24 cellular contexts compared by ENCODE assay signal in the genomic region with DNA sequence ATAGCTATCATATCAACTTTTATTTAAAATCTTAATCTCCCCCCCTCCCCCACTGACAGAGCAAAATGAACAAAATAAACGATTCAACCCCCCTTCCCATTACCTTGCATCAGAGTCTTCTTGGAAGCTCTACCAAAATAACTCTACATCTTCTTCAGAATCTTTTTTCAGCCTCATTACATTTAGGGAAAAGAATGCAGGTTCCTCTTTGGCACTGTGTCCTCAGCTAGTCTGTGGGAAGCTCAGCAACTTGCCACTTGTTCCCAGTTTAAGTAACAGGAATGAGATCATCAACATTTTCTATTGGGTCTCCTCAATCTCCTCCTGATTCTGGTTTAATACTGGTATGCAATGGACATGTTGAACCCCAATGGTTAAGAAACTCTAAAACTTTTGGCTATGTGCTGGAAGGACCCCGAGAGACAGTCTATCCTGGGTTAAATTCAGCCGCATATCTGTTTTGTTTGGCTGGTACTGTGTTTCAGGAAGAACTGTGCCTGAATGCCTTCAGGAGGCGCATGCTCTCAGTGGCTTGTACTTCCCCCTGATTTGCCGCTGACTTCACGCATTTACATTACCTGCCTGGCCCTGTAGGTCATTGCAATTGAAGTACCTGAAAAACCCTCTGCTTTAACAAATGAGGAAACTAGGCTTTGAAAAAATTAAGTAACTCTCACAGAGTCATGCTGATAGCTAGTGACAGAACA.
DNase-seq lines count a peak whose midpoint lies in the region; ATAC-seq and TF ChIP-seq lines count a peak whose summit lies in the region.
"Had no signal": no experiment of that assay in that cellular context is flagged by ENCODE, and none has a peak within 500 bp of the region (broad histone marks: within the 10 kb centered on the region; RNA-seq: fewer than 3 reads in every experiment).

No MANE protein-coding gene starts in this region.

- H3K4me1 ChIP-seq in mesendoderm (ENCODE audit: control insufficient read depth, low read depth, low read length) = no peaks in the 10 kb centered on the region
- H3K4me1 ChIP-seq in spleen = no peaks in the 10 kb centered on the region
- H3K4me1 ChIP-seq: HAP-1, suprapubic skin had no signal

- H3K18ac ChIP-seq in mesendoderm (ENCODE audit: low read length) = no peak overlapping the region

- no peak overlapping the region for H3K27ac ChIP-seq in mesendoderm (ENCODE audit: low read depth, low read length)
- no peak overlapping the region for H3K27ac ChIP-seq in spleen
- H3K27ac ChIP-seq: neutrophil, suprapubic skin had no signal

- intact Hi-C loops in Right ventricle myocardium superior (cut with DNase I) = no loop called here
- intact Hi-C loops in spleen (cut with DNase I; ENCODE audit: low total_unique reads) = no loop called here

- H3K23ac ChIP-seq in mesendoderm (ENCODE audit: low read length) = no peak overlapping the region

- DNase-seq in EH (ENCODE audit: low read depth) (peak; percentile 80), NCI-H226 (peak; percentile 13), Right ventricle myocardium superior (no peak), mesendoderm (peak; percentile 66), spleen (no peak), dedifferentiated amniotic fluid mesenchymal stem cell (ENCODE audit: extremely low spot score) (no peak)
- DNase-seq: activated CD4-positive, alpha-beta T cell treated with anti-CD3 and anti-CD28 coated beads, Interleukin-2, amount 50 U/mL, for 1 hour; activated CD8-positive, alpha-beta memory T cell treated with anti-CD3 and anti-CD28 coated beads, Interleukin-2, amount 50 U/mL, for 48 hours; activated naive CD4-positive, alpha-beta T cell; amygdala; endodermal cell; foreskin fibroblast; MG63; mucosa of descending colon; NCI-H1436; NCI-H2171; NCI-H69; SHP77; T-helper 1 cell had no signal

- H2BK5ac ChIP-seq in mesendoderm (ENCODE audit: low read length) = no peak overlapping the region

- no peak for TF ChIP-seq CTCF in spleen (IDR thresholded peaks at IDR 0.05 in 8 of 11, conservative IDR thresholded peaks at IDR 0.05 in 3 of 11)

- peak overlapping the region; percentile 2 for H2BK15ac ChIP-seq in mesendoderm (replicated peaks; ENCODE audit: low read depth)

- H3K4me2 ChIP-seq in mesendoderm (ENCODE audit: low read length) = no peak overlapping the region

- H2AK5ac ChIP-seq in mesendoderm (ENCODE audit: low read length) = no peak overlapping the region

- no peak for TF ChIP-seq POLR2A in spleen (IDR thresholded peaks at IDR 0.05)

- H4K5ac ChIP-seq in mesendoderm (ENCODE audit: low read length) = no peak overlapping the region

- no peak overlapping the region for H3K9ac ChIP-seq in mesendoderm (ENCODE audit: low read length)

- H3K36me3 ChIP-seq in mesendoderm (ENCODE audit: control insufficient read depth, insufficient read depth, low read length) (no peaks in the 10 kb centered on the region), spleen (no peaks in the 10 kb centered on the region)
- H3K36me3 ChIP-seq: HAP-1, MG63, neutrophil, suprapubic skin had no signal

- no peaks in the 10 kb centered on the region for H3K79me2 ChIP-seq in mesendoderm (ENCODE audit: control insufficient read depth, insufficient read depth, low read length)

- H3K27me3 ChIP-seq in mesendoderm (ENCODE audit: insufficient read depth, low read length, poor library complexity) (no peaks in the 10 kb centered on the region), spleen (replicated peaks in 1 of 7) (no peaks in the 10 kb centered on the region)
- H3K27me3 ChIP-seq: MG63, neutrophil, suprapubic skin had no signal

- no peak overlapping the region for H2BK120ac ChIP-seq in mesendoderm (ENCODE audit: low read depth, low read length)

- ATAC-seq in Right ventricle myocardium superior (ENCODE audit: poor library complexity) (peak; percentile 71), HG02870 (IDR thresholded peaks at IDR 0.05; ENCODE audit: unreplicated experiment) (no peak), GM21528 (IDR thresholded peaks at IDR 0.05; ENCODE audit: low FRiP score, unreplicated experiment) (no peak)
- ATAC-seq: mucosa of descending colon had no signal

- H3K4me3 ChIP-seq in mesendoderm (ENCODE audit: low read length) (no peak overlapping the region), spleen (no peak overlapping the region)
- H3K4me3 ChIP-seq: HAP-1, MG63, mucosa of descending colon, suprapubic skin had no signal

- no peaks in the 10 kb centered on the region for H3K79me1 ChIP-seq in mesendoderm (ENCODE audit: low read length)

- no CpG with 5 or more reads among the region's 6 CpGs for WGBS in mesendoderm (ENCODE audit: extremely low coverage, insufficient coverage, low lambda C conversion rate)
- WGBS in spleen, 5 donors = 84 to 98% (median 89%) methylated on average over 6 of the region's 6 CpGs

- no peaks in the 10 kb centered on the region for H3K9me3 ChIP-seq in spleen
- H3K9me3 ChIP-seq: HAP-1, MG63, mucosa of descending colon, neutrophil, suprapubic skin had no signal

- no peak overlapping the region for H3K4ac ChIP-seq in mesendoderm (ENCODE audit: low read depth, low read length)

- no peak overlapping the region for H3K56ac ChIP-seq in mesendoderm (ENCODE audit: low read length)

- no peak overlapping the region for H4K8ac ChIP-seq in mesendoderm (ENCODE audit: low read depth, low read length)

Comparison
In these comparisons a context has a peak if more than half of its experiments do, and no peak if none do; other contexts are left out.
1. DNase-seq: peak in EH (single experiment), NCI-H226 (single experiment) and mesendoderm (single experiment); none in Right ventricle myocardium superior (single experiment), spleen (single experiment) and dedifferentiated amniotic fluid mesenchymal stem cell (single experiment).